ENCODE assay signal across 8 cellular contexts in the genomic region with DNA sequence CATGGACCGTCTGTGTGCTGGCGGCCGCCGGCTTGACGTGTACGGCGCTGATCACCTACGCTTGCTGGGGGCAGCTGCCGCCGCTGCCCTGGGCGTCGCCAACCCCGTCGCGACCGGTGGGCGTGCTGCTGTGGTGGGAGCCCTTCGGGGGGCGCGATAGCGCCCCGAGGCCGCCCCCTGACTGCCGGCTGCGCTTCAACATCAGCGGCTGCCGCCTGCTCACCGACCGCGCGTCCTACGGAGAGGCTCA. TPM values are rescaled to one million over a fixed set of nuclear protein-coding genes. Genes with fewer than 3 reads are reported as not detected.
A peak's percentile ranks its signal among the peaks of the same experiment; 100 is the strongest.
DNase-seq lines count a peak whose midpoint lies in the region; ATAC-seq and TF ChIP-seq lines count a peak whose summit lies in the region.

No MANE protein-coding gene starts in this region.

- H3K9me3 Mint-ChIP-seq in CD8-positive, alpha-beta memory T cell = no peaks in the 10 kb centered on the region
- no peaks in the 10 kb centered on the region for H3K9me3 Mint-ChIP-seq in activated T-cell treated with anti-CD3 and anti-CD28 coated beads, Interleukin-2, amount 50 U/mL, for 4 hours

- peak in 1 of 5 donors; percentile 54 for DNase-seq in CD8-positive, alpha-beta memory T cell
- no peak for DNase-seq in activated T-cell treated with anti-CD3 and anti-CD28 coated beads, Interleukin-2, amount 50 U/mL, for 4 hours
- DNase-seq in stomach (no peak), GM19238 (ENCODE audit: insufficient read length, low spot score) (no peak), COLO668 (lab: John Stamatoyannopoulos, UW; ENCODE audit: unreplicated experiment) (no peak), NCI-H748 (lab: John Stamatoyannopoulos, UW; ENCODE audit: unreplicated experiment) (no peak)

- H3K4me3 Mint-ChIP-seq in CD8-positive, alpha-beta memory T cell = peak overlapping the region in 4 of 7 donors; percentile 50 to 98 (median 82)
- H3K4me3 Mint-ChIP-seq in activated T-cell treated with anti-CD3 and anti-CD28 coated beads, Interleukin-2, amount 50 U/mL, for 4 hours = peak overlapping the region; percentile 76

- H3K36me3 ChIP-seq in CD8-positive, alpha-beta memory T cell (ENCODE audit: insufficient read depth, low read length) = no peaks in the 10 kb centered on the region
- H3K36me3 ChIP-seq in iPS-20b (ENCODE audit: insufficient read depth, low read depth, low read length) (no peaks in the 10 kb centered on the region), stomach (no peaks in the 10 kb centered on the region)

- peak overlapping the region; percentile 80; the same call in 1 of the 2 replicates for H3K9ac ChIP-seq in iPS-20b (ENCODE audit: low read depth, low read length)

- H3K4me3 ChIP-seq in CD8-positive, alpha-beta memory T cell (ENCODE audit: low read length) = peak overlapping the region; percentile 68
- H3K4me3 ChIP-seq in iPS-20b (ENCODE audit: low read length) (peak overlapping the region; percentile 73; the same call in 1 of the 2 replicates), stomach (peak overlapping the region; percentile 54 to 86 (median 82))

- no peak for TF ChIP-seq POLR2A in stomach (IDR thresholded peaks at IDR 0.05)

- peak overlapping the region; percentile 85 for H3K27ac ChIP-seq in CD8-positive, alpha-beta memory T cell (ENCODE audit: low read depth, low read length)
- H3K27ac ChIP-seq in iPS-20b (ENCODE audit: low read length) (no peak overlapping the region), stomach (peak overlapping the region; percentile 95 to 98 (median 96))

- no peaks in the 10 kb centered on the region for H3K27me3 ChIP-seq in CD8-positive, alpha-beta memory T cell (ENCODE audit: insufficient read depth, low read length, poor library complexity, severe bottlenecking)
- H3K27me3 ChIP-seq in iPS-20b (ENCODE audit: insufficient read depth, low read length) (peaks cover 37% of the 10 kb centered on the region), stomach (no peaks in the 10 kb centered on the region)

- WGBS in stomach, 5 donors = 0 to 2% (median 1%) methylated on average over 10 to 32 of the region's 32 CpGs; no CpG with 5 or more reads in 1 of the 5 donors

- no peaks in the 10 kb centered on the region for H3K9me3 ChIP-seq in CD8-positive, alpha-beta memory T cell (ENCODE audit: low read length)
- H3K9me3 ChIP-seq in iPS-20b (ENCODE audit: insufficient read depth, low read depth, low read length) (no peaks in the 10 kb centered on the region), stomach (no peaks in the 10 kb centered on the region)

- peaks cover 0 to 9% (median 3%) of the 10 kb centered on the region in 3 donors for H3K36me3 Mint-ChIP-seq in CD8-positive, alpha-beta memory T cell
- no peaks in the 10 kb centered on the region for H3K36me3 Mint-ChIP-seq in activated T-cell treated with anti-CD3 and anti-CD28 coated beads, Interleukin-2, amount 50 U/mL, for 4 hours (ENCODE audit: insufficient read depth)

- peak; percentile 30 for ATAC-seq in HG02571 (IDR thresholded peaks at IDR 0.05; ENCODE audit: unreplicated experiment)
- peak; percentile 6 to 48 for ATAC-seq in activated T-cell treated with anti-CD3 and anti-CD28 coated beads, Interleukin-2, amount 50 U/mL, for 4 hours

- H3K27me3 Mint-ChIP-seq in CD8-positive, alpha-beta memory T cell = peaks cover 4 to 6% of the 10 kb centered on the region in 2 donors
- H3K27me3 Mint-ChIP-seq in activated T-cell treated with anti-CD3 and anti-CD28 coated beads, Interleukin-2, amount 50 U/mL, for 4 hours (ENCODE audit: low read depth) = no peaks in the 10 kb centered on the region

- CTCF ChIA-PET in CD8-positive, alpha-beta memory T cell (lab: Charles Lee) = no interaction called here

- POLR2A ChIA-PET in CD8-positive, alpha-beta memory T cell (lab: Charles Lee) = interaction anchor here (1.0 to 1.7 kb wide), 2 partner anchors 429 to 803 kb away, joined by 3 to 4 read pairs; a partner anchor contains a TSS

- peaks cover 41 to 51% (median 47%) of the 10 kb centered on the region in 3 donors for H3K4me1 Mint-ChIP-seq in CD8-positive, alpha-beta memory T cell
- H3K4me1 Mint-ChIP-seq in activated T-cell treated with anti-CD3 and anti-CD28 coated beads, Interleukin-2, amount 50 U/mL, for 4 hours (ENCODE audit: low read depth) = peaks cover 46% of the 10 kb centered on the region

- no peak for TF ChIP-seq EP300 in stomach (IDR thresholded peaks at IDR 0.05)

- no peak for TF ChIP-seq CTCF in stomach (IDR thresholded peaks at IDR 0.05)

- peaks cover 38% of the 10 kb centered on the region for H3K4me1 ChIP-seq in CD8-positive, alpha-beta memory T cell (ENCODE audit: insufficient read depth, low read length)
- H3K4me1 ChIP-seq in iPS-20b (ENCODE audit: insufficient read depth, low read length) (peaks cover 12% of the 10 kb centered on the region; the same call in 1 of the 2 replicates), stomach (peaks cover 37 to 65% (median 54%) of the 10 kb centered on the region in 4 donors)

- intact Hi-C loops in stomach (cut with DNase I; ENCODE audit: low total_unique reads) = no loop called here

- H3K27ac Mint-ChIP-seq in CD8-positive, alpha-beta memory T cell = peak overlapping the region in 1 of 8 donors; percentile 74

RNA-seq across cellular contexts. Expression of a gene that starts 0.8 kb away (rescaled TPM):
- total RNA-seq in CD8-positive, alpha-beta memory T cell = 1 to 10 TPM; 7.6 to 7.9 TPM
- 2.1 TPM for polyA plus RNA-seq in CD8-positive, alpha-beta memory T cell
- total RNA-seq in activated T-cell treated with anti-CD3 and anti-CD28 coated beads, Interleukin-2, amount 50 U/mL, for 4 hours = 1 to 10 TPM; 7.6 to 8.2 (median 7.9) TPM
- 10 to 100 TPM in 3 of 5 donors, 1 to 10 TPM in 1, under 1 TPM in 1; 0.58 to 19.7 (median 18.2) TPM for total RNA-seq in stomach
- 1 to 10 TPM; 1.4 to 4.1 (median 2.7) TPM for polyA plus RNA-seq in stomach

RNA-seq across cellular contexts. Expression of a gene that starts 22.7 kb away (rescaled TPM):
- total RNA-seq in CD8-positive, alpha-beta memory T cell = under 1 TPM; 0.58 to 0.61 TPM
- polyA plus RNA-seq in CD8-positive, alpha-beta memory T cell = 0.36 TPM
- total RNA-seq in activated T-cell treated with anti-CD3 and anti-CD28 coated beads, Interleukin-2, amount 50 U/mL, for 4 hours = under 1 TPM; 0.32 to 0.54 (median 0.33) TPM
- total RNA-seq in stomach = 10 to 100 TPM in 2 of 5 donors, 1 to 10 TPM in 2, not detected in 1; 1.3 to 19.4 (median 9.1) TPM
- 1 to 10 TPM; 1.7 to 4.2 (median 1.8) TPM for polyA plus RNA-seq in stomach

RNA-seq across cellular contexts. Expression of a gene that starts 32.2 kb away (rescaled TPM):
- total RNA-seq in CD8-positive, alpha-beta memory T cell = not detected
- not detected for polyA plus RNA-seq in CD8-positive, alpha-beta memory T cell
- total RNA-seq in activated T-cell treated with anti-CD3 and anti-CD28 coated beads, Interleukin-2, amount 50 U/mL, for 4 hours = not detected
- not detected for total RNA-seq in stomach
- not detected for polyA plus RNA-seq in stomach

RNA-seq across cellular contexts. Expression of a gene that starts 50.7 kb away (rescaled TPM):
- 10 to 100 TPM; 21.6 to 25.9 TPM for total RNA-seq in CD8-positive, alpha-beta memory T cell
- polyA plus RNA-seq in CD8-positive, alpha-beta memory T cell = 28.3 TPM
- total RNA-seq in activated T-cell treated with anti-CD3 and anti-CD28 coated beads, Interleukin-2, amount 50 U/mL, for 4 hours = 10 to 100 TPM; 14.7 to 18.8 (median 17.2) TPM
- total RNA-seq in stomach = 10 to 100 TPM in 3 of 5 donors, 1 to 10 TPM in 1, under 1 TPM in 1; 0.87 to 33.5 (median 16.4) TPM
- 10 to 100 TPM; 14.0 to 77.0 (median 15.3) TPM for polyA plus RNA-seq in stomach

RNA-seq across cellular contexts. Expression of a gene that starts 50.9 kb away (rescaled TPM):
- 10 to 100 TPM; 39.8 to 40.0 TPM for total RNA-seq in CD8-positive, alpha-beta memory T cell
- polyA plus RNA-seq in CD8-positive, alpha-beta memory T cell = 14.4 TPM
- 10 to 100 TPM; 28.6 to 34.3 (median 30.9) TPM for total RNA-seq in activated T-cell treated with anti-CD3 and anti-CD28 coated beads, Interleukin-2, amount 50 U/mL, for 4 hours
- 10 to 100 TPM in 3 of 5 donors, 1 to 10 TPM in 2; 2.0 to 39.3 (median 10.5) TPM for total RNA-seq in stomach
- 1 to 10 TPM; 1.5 to 5.9 (median 3.5) TPM for polyA plus RNA-seq in stomach
